ENCODE assay signal across 16 cellular contexts in genomic region chr11:13697710-13698109, GRCh38. TPM values are rescaled to one million over a fixed set of nuclear protein-coding genes. Genes with fewer than 3 reads are reported as not detected.
DNase-seq lines count a peak whose midpoint lies in the region; ATAC-seq and TF ChIP-seq lines count a peak whose summit lies in the region.
"Had no signal": no experiment of that assay in that cellular context is flagged by ENCODE, and none has a peak within 500 bp of the region (broad histone marks: within the 10 kb centered on the region; RNA-seq: fewer than 3 reads in every experiment).

No MANE protein-coding gene starts in this region.

- ATAC-seq in T-helper 17 cell = no peak
- ATAC-seq in GM21723 (IDR thresholded peaks at IDR 0.05; ENCODE audit: unreplicated experiment) = no peak

- H3K27ac Mint-ChIP-seq in T-helper 17 cell (peak overlapping the region; percentile 83), endothelial cell (ENCODE audit: unreplicated experiment) (no peak overlapping the region)
- H3K27ac Mint-ChIP-seq: B cell had no signal

- H3K4me1 ChIP-seq in cardiac muscle cell (ENCODE audit: low read depth) = peaks cover 9% of the 10 kb centered on the region

- no peak overlapping the region for H3K4me3 Mint-ChIP-seq in T-helper 17 cell
- peak overlapping the region; percentile 0 for H3K4me3 Mint-ChIP-seq in endothelial cell (ENCODE audit: unreplicated experiment)
- H3K4me3 Mint-ChIP-seq: B cell; CD4-positive, alpha-beta memory T cell had no signal

- H3K27ac ChIP-seq in cardiac muscle cell = peak overlapping the region; percentile 9

- peaks cover 8% of the 10 kb centered on the region for H3K36me3 Mint-ChIP-seq in T-helper 17 cell (ENCODE audit: low read depth)
- H3K36me3 Mint-ChIP-seq in endothelial cell (ENCODE audit: low read depth, unreplicated experiment) = peaks cover 16% of the 10 kb centered on the region

- no peaks in the 10 kb centered on the region for H3K9me3 Mint-ChIP-seq in endothelial cell (ENCODE audit: unreplicated experiment)
- H3K9me3 Mint-ChIP-seq: CD4-positive, alpha-beta memory T cell had no signal

- H3K9me3 ChIP-seq in cardiac muscle cell (ENCODE audit: low read depth) (no peaks in the 10 kb centered on the region), T-helper 17 cell (ENCODE audit: control insufficient read depth, low read length, poor library complexity, severe bottlenecking) (no peaks in the 10 kb centered on the region)
- H3K9me3 ChIP-seq: HAP-1 had no signal

- no peaks in the 10 kb centered on the region for H3K27me3 Mint-ChIP-seq in T-helper 17 cell
- peaks cover 3% of the 10 kb centered on the region for H3K27me3 Mint-ChIP-seq in endothelial cell (ENCODE audit: unreplicated experiment)
- H3K27me3 Mint-ChIP-seq: B cell; CD4-positive, alpha-beta memory T cell had no signal

- intact Hi-C loops in cardiac septum (cut with DNase I) = no loop called here

- TF ChIP-seq CTCF in cardiac muscle cell (IDR thresholded peaks at IDR 0.05; ENCODE audit: low read depth, low read length) (no peak), endothelial cell (IDR thresholded peaks at IDR 0.05; ENCODE audit: unreplicated experiment) (no peak)

- peaks cover 3% of the 10 kb centered on the region for H3K36me3 ChIP-seq in cardiac muscle cell

- H3K4me1 Mint-ChIP-seq in T-helper 17 cell (peaks cover 8% of the 10 kb centered on the region), endothelial cell (ENCODE audit: unreplicated experiment) (peaks cover 21% of the 10 kb centered on the region)

- H3K4me3 ChIP-seq in cardiac muscle cell = no peak overlapping the region
- H3K4me3 ChIP-seq: HAP-1 had no signal

- no peaks in the 10 kb centered on the region for H3K27me3 ChIP-seq in cardiac muscle cell

- DNase-seq in cardiac muscle cell (ENCODE audit: low read depth in 1 of 2, low spot score in 1 of 2) (no peak), cardiac septum (ENCODE audit: low spot score) (no peak), T-helper 17 cell (no peak), endothelial cell (ENCODE audit: low spot score) (no peak), UCSD-AML1 (lab: John Stamatoyannopoulos, UW; ENCODE audit: unreplicated experiment) (no peak)
- DNase-seq in stimulated activated CD4-positive, alpha-beta T cell treated with anti-CD3 and anti-CD28 coated beads, Interleukin-12 subunit alpha, Interleukin-12 subunit beta, amount 100 ng/mL, for 4 hours = no peak
- DNase-seq: C1 segment of cervical spinal cord; CD4-positive, alpha-beta memory T cell; COR-L47; DMS153; DMS79 treated with DMSO at 0.1 percent for 48 hours; EL; GOT3 had no signal

RNA-seq across cellular contexts. Expression of gene FAR1, which starts 29.2 kb away (rescaled TPM):
- total RNA-seq in cardiac muscle cell = 25.1 and 45.2 TPM in 2 replicates
- polyA plus RNA-seq in cardiac muscle cell = 25.4 and 27.5 TPM in 2 replicates
- 40.9 TPM for total RNA-seq in cardiac septum
- 10 to 100 TPM; 33.7 to 44.5 TPM for total RNA-seq in T-helper 17 cell
- total RNA-seq in endothelial cell (ENCODE audit: unreplicated experiment) = 77.8 TPM
